ENCODE assay signal across 13 cellular contexts in the genomic region with DNA sequence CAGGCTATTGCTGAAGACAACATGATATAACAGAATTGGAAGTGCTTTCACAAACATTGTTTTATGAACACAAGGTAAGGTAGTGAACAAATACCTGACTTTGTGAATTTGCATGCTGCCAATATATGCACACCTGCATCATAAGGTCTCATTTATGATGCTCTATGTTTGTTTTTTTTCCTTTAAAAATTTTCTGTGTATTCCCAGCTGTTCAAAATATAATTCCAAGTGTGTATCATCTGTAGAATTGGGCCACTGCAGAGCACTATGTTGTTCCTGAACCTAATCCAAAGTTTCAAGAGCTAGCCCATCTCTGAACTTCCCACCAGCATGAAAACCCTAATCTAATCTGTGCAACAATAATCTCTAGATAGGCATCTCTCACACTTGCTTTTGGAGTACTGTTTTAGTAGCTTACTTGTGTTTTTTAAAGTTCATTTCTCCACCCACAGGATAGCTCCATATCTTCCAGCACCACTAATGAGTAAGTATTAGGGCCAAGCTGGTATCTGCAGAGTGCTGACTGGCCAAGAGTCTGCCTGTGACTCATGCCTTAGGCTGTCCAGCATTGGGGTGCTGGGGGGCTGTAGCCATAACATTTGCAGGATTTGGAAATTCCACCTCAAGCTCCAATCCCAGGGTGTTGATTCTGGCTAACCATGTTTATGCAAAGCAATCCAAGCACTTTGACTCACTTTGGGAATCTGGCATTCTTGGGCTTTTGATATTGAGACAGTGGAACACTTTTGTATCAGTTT.
A peak's percentile ranks its signal among the peaks of the same experiment; 100 is the strongest.
DNase-seq lines count a peak whose midpoint lies in the region; ATAC-seq and TF ChIP-seq lines count a peak whose summit lies in the region.
"Had no signal": no experiment of that assay in that cellular context is flagged by ENCODE, and none has a peak within 500 bp of the region (broad histone marks: within the 10 kb centered on the region; RNA-seq: fewer than 3 reads in every experiment).

No MANE protein-coding gene starts in this region.

- H3K27ac ChIP-seq in PC-3 (ENCODE audit: low read length): no peak overlapping the region
- H3K27ac ChIP-seq: suprapubic skin had no signal

- H3K9me3 Mint-ChIP-seq in activated naive CD8-positive, alpha-beta T cell treated with anti-CD3 and anti-CD28 coated beads, Interleukin-2, amount 50 U/mL, for 24 hours: no peaks in the 10 kb centered on the region
- H3K9me3 Mint-ChIP-seq: CD4-positive, alpha-beta memory T cell; T-helper 1 cell treated with Interleukin-12 subunit alpha and Interleukin-12 subunit beta and Interleukin-4 antibody, amounts not matched to agents 30 μg/mL and 1 μg/mL, for 36 hours had no signal

- TF ChIP-seq CTCF in PC-3 (conservative IDR thresholded peaks at IDR 0.05; ENCODE audit: low read depth, low read length): no peak

- CTCF ChIA-PET in PC-3 (lab: Charles Lee): interaction anchor here (0.6 kb wide), 1 partner anchor 82 kb away, joined by 3 read pairs; no protein-coding TSS in a partner anchor

- no peak overlapping the region for H3K27ac Mint-ChIP-seq in activated naive CD8-positive, alpha-beta T cell treated with anti-CD3 and anti-CD28 coated beads, Interleukin-2, amount 50 U/mL, for 24 hours
- H3K27ac Mint-ChIP-seq: CD4-positive, alpha-beta memory T cell; T-helper 1 cell treated with Interleukin-12 subunit alpha and Interleukin-12 subunit beta and Interleukin-4 antibody, amounts not matched to agents 30 μg/mL and 1 μg/mL, for 36 hours had no signal

- DNase-seq in Daoy (ENCODE audit: low read depth) (peak; percentile 96), PC-3 (peak; percentile 19), fibroblast of gingiva (ENCODE audit: low read depth) (peak; percentile 23), non-pigmented ciliary epithelial cell (ENCODE audit: low read depth) (peak; percentile 76)
- DNase-seq in stimulated activated CD4-positive, alpha-beta T cell treated with anti-CD3 and anti-CD28 coated beads, Interleukin-4, amount 100 ng/mL, for 4 hours: no peak
- DNase-seq in activated naive CD8-positive, alpha-beta T cell treated with anti-CD3 and anti-CD28 coated beads, Interleukin-2, amount 50 U/mL, for 24 hours: no peak
- DNase-seq: CD4-positive, alpha-beta memory T cell; kidney; nucleus accumbens had no signal

- no peaks in the 10 kb centered on the region for H3K9me3 ChIP-seq in PC-3 (ENCODE audit: low read length)
- H3K9me3 ChIP-seq: suprapubic skin had no signal

- H3K4me3 Mint-ChIP-seq in activated naive CD8-positive, alpha-beta T cell treated with anti-CD3 and anti-CD28 coated beads, Interleukin-2, amount 50 U/mL, for 24 hours: no peak overlapping the region
- H3K4me3 Mint-ChIP-seq: CD4-positive, alpha-beta memory T cell; T-helper 1 cell treated with Interleukin-12 subunit alpha and Interleukin-12 subunit beta and Interleukin-4 antibody, amounts not matched to agents 30 μg/mL and 1 μg/mL, for 36 hours had no signal

- no peaks in the 10 kb centered on the region for H3F3A ChIP-seq in PC-3 (ENCODE audit: low read length, unreplicated experiment)

- intact Hi-C loops in PC-3 (cut with micrococcal nuclease): no loop called here

- H3K4me3 ChIP-seq in PC-3 (ENCODE audit: low read length): no peak overlapping the region
- H3K4me3 ChIP-seq: suprapubic skin had no signal

- no peaks in the 10 kb centered on the region for H3K27me3 ChIP-seq in PC-3 (ENCODE audit: low read length)
- H3K27me3 ChIP-seq: suprapubic skin had no signal

- H2AFZ ChIP-seq in PC-3 (ENCODE audit: low read length): no peak overlapping the region

- no peaks in the 10 kb centered on the region for H4K20me1 ChIP-seq in PC-3 (ENCODE audit: low read length)

- no peaks in the 10 kb centered on the region for H3K9me2 ChIP-seq in PC-3 (replicated peaks; ENCODE audit: low read length)

- H3K9ac ChIP-seq in PC-3 (ENCODE audit: low read length): no peak overlapping the region

- H3K4me1 Mint-ChIP-seq in activated naive CD8-positive, alpha-beta T cell treated with anti-CD3 and anti-CD28 coated beads, Interleukin-2, amount 50 U/mL, for 24 hours: peaks cover 3% of the 10 kb centered on the region

- no peaks in the 10 kb centered on the region for H3K36me3 Mint-ChIP-seq in activated naive CD8-positive, alpha-beta T cell treated with anti-CD3 and anti-CD28 coated beads, Interleukin-2, amount 50 U/mL, for 24 hours (ENCODE audit: low read depth)
- H3K36me3 Mint-ChIP-seq: CD4-positive, alpha-beta memory T cell had no signal

- no TSS peak for BruUV-seq in PC-3 (replicated peaks; lab: Mats Ljungman, UMichigan)

- peaks cover 16% of the 10 kb centered on the region for H3K4me1 ChIP-seq in PC-3 (ENCODE audit: insufficient read depth, low read length)

- no peaks in the 10 kb centered on the region for H3K79me2 ChIP-seq in PC-3 (ENCODE audit: low read length)

- ATAC-seq in PC-3 (no peak), GM19397 (IDR thresholded peaks at IDR 0.05; ENCODE audit: unreplicated experiment) (no peak), HG03039 (IDR thresholded peaks at IDR 0.05; ENCODE audit: unreplicated experiment) (no peak)
- no peak for ATAC-seq in activated naive CD8-positive, alpha-beta T cell treated with anti-CD3 and anti-CD28 coated beads, Interleukin-2, amount 50 U/mL, for 24 hours

- no peaks in the 10 kb centered on the region for H3K36me3 ChIP-seq in PC-3 (ENCODE audit: low read depth, low read length)
- H3K36me3 ChIP-seq: suprapubic skin had no signal

- POLR2A ChIA-PET in PC-3 (lab: Charles Lee; ENCODE audit: unreplicated experiment): no interaction called here

- H3K27me3 Mint-ChIP-seq in activated naive CD8-positive, alpha-beta T cell treated with anti-CD3 and anti-CD28 coated beads, Interleukin-2, amount 50 U/mL, for 24 hours: peaks cover 4% of the 10 kb centered on the region

- no peak overlapping the region for H3K4me2 ChIP-seq in PC-3 (ENCODE audit: low read length)

Comparison
In these comparisons a context has a peak if more than half of its experiments do, and no peak if none do; other contexts are left out.
1. DNase-seq: peak in Daoy (single experiment), PC-3 (single experiment), fibroblast of gingiva (single experiment) and non-pigmented ciliary epithelial cell (single experiment); none in stimulated activated CD4-positive, alpha-beta T cell treated with anti-CD3 and anti-CD28 coated beads, Interleukin-4, amount 100 ng/mL, for 4 hours (0 of 2) and activated naive CD8-positive, alpha-beta T cell treated with anti-CD3 and anti-CD28 coated beads, Interleukin-2, amount 50 U/mL, for 24 hours (single experiment).